ENCODE assay signal across 8 cellular contexts in genomic region chr16:2106211-2106610, GRCh38. TPM values are rescaled to one million over a fixed set of nuclear protein-coding genes. Genes with fewer than 3 reads are reported as not detected.
DNase-seq lines count a peak whose midpoint lies in the region; ATAC-seq, FAIRE-seq and TF ChIP-seq lines count a peak whose summit lies in the region.
"Not testable (repeated sequence)": the region's sequence is repeated elsewhere in the genome, so short reads cannot be mapped to it uniquely, and the experiment has no call there.
"Had no signal": no experiment of that assay in that cellular context is flagged by ENCODE, and none has a peak within 500 bp of the region (broad histone marks: within the 10 kb centered on the region; RNA-seq: fewer than 3 reads in every experiment).

No MANE protein-coding gene starts in this region.

- H3K36me3 ChIP-seq in ACC112 (ENCODE audit: insufficient read depth, low read length), result not testable (repeated sequence)
- peaks cover 23% of the 10 kb centered on the region; the same call in 1 of the 3 replicates for H3K36me3 ChIP-seq in K562 (ENCODE audit: control insufficient read depth, insufficient read depth, low read length)

- not testable (repeated sequence) for TF ChIP-seq CTCF in K562 (IDR thresholded peaks at IDR 0.05 in 2 of 3, conservative IDR thresholded peaks at IDR 0.05 in 1 of 3; ENCODE audit: insufficient read depth in 2 of 3, low read depth in 1 of 3, low read length in 3 of 3)

- H2AFZ ChIP-seq in ACC112 (ENCODE audit: low read length, unreplicated experiment); K562 (ENCODE audit: low read depth, low read length): not testable (repeated sequence)

- TF ChIP-seq RAD21 in K562 (CRISPR knock-in tag; conservative IDR thresholded peaks at IDR 0.05 in 1 of 2, IDR thresholded peaks at IDR 0.05 in 1 of 2), result not testable (repeated sequence)

- BruUV-seq in K562 (replicated peaks; lab: Mats Ljungman, UMichigan), result not testable (repeated sequence)

- in situ Hi-C loops in K562 (cut with MboI), result not testable (repeated sequence)

- H3K4me3 ChIP-seq in ACC112 (ENCODE audit: low read depth, low read length); K562; right cardiac atrium (ENCODE audit: low read length): not testable (repeated sequence)

- intact Hi-C loops in K562 (cut with micrococcal nuclease); right cardiac atrium (cut with DNase I): not testable (repeated sequence)

- TF ChIP-seq POLR2A in K562 (conservative IDR thresholded peaks at IDR 0.05), result not testable (repeated sequence)

- not testable (repeated sequence) for H4K20me1 ChIP-seq in K562 (replicated peaks; ENCODE audit: control insufficient read depth, insufficient read depth, low read length)

- ATAC-seq in K562, right cardiac atrium: not testable (repeated sequence)

- not testable (repeated sequence) for H3K27me3 ChIP-seq in ACC112 (ENCODE audit: insufficient read depth, low read length); K562 (ENCODE audit: control insufficient read depth in 2 of 2, insufficient read depth in 2 of 2, low read length in 2 of 2); right cardiac atrium (ENCODE audit: control insufficient read depth, insufficient read depth)

- not testable (repeated sequence) for H3K4me2 ChIP-seq in K562 (ENCODE audit: insufficient read depth, low read length)

- H3K4me1 ChIP-seq in ACC112 (ENCODE audit: control insufficient read depth, insufficient read depth, low read length, unreplicated experiment); K562 (replicated peaks in 1 of 2; ENCODE audit: control insufficient read depth in 2 of 2, insufficient read depth in 2 of 2, low read length in 2 of 2); right cardiac atrium (ENCODE audit: control insufficient read depth, insufficient read depth, low read length): not testable (repeated sequence)

- not testable (repeated sequence) for H3K9ac ChIP-seq in K562 (ENCODE audit: insufficient read depth in 1 of 2, low read depth in 2 of 2, low read length in 2 of 2)

- DNase-seq in K562 (ENCODE audit: extremely low read depth in 1 of 4, low spot score in 3 of 4), result not testable (repeated sequence)
- DNase-seq in right cardiac atrium, result peak in 2 of 3 donors; percentile 10 to 45

- not testable (repeated sequence) for FAIRE-seq in K562 (lab: Jason Lieb, UNC)

- H3K79me2 ChIP-seq in ACC112 (ENCODE audit: control insufficient read depth, insufficient read depth, low read length, unreplicated experiment); K562 (ENCODE audit: control insufficient read depth, insufficient read depth, low read length): not testable (repeated sequence)

- H3K9me3 ChIP-seq in K562 (replicated peaks; ENCODE audit: control insufficient read depth, insufficient read depth, low read depth, low read length); right cardiac atrium (ENCODE audit: control insufficient read depth, low read length): not testable (repeated sequence)

- H3K27ac ChIP-seq in ACC112 (ENCODE audit: low read depth, low read length), result peak overlapping the region; percentile 68; the same call in 1 of the 2 replicates
- not testable (repeated sequence) for H3K27ac ChIP-seq in K562 (ENCODE audit: extremely low read depth, low read depth, low read length); right cardiac atrium (ENCODE audit: low read length)

- TF ChIP-seq EP300 in K562 (IDR thresholded peaks at IDR 0.05; ENCODE audit: low read length), result not testable (repeated sequence)

- CTCF ChIA-PET in K562 (lab: Yijun Ruan, JAX; ENCODE audit: low intra/inter-chr PET ratio), result not testable (repeated sequence)

- WGBS in K562 (ENCODE audit: insufficient coverage, low coverage, missing lambda C conversion rate), result 96% methylated on average over 23 of the region's 38 CpGs
- WGBS in right cardiac atrium, result 94% methylated on average over 38 of the region's 38 CpGs

- POLR2A ChIA-PET in K562 (lab: Yijun Ruan, JAX), result not testable (repeated sequence)

- not testable (repeated sequence) for H3K9me1 ChIP-seq in K562 (ENCODE audit: control insufficient read depth, insufficient read depth, low read length)

RNA-seq across cellular contexts. Expression of gene PKD1, which starts 29.5 kb away (rescaled TPM):
- 153 and 616 TPM in 2 replicates for total RNA-seq in K562 (2011; cell fraction: chromatin; rRNA removed; ENCODE audit: low replicate concordance)
- 429 and 449 TPM in 2 replicates for total RNA-seq in K562 (2011; cell fraction: nucleolus; rRNA removed)
- 168 and 178 TPM in 2 replicates for total RNA-seq in K562 (2011; cell fraction: nucleoplasm; rRNA removed)
- total RNA-seq in K562 (2014; rRNA removed) (35.9 and 37.1 TPM in 2 replicates), K562 (2014; rRNA removed; fragmentation: Illumina TruSeq; extraction: Trizol) (4.5 and 7.0 TPM in 2 replicates), K562 (2015; rRNA removed; fragmentation: Illumina TruSeq; extraction: Trizol) (20.2 and 23.9 TPM in 2 replicates), K562 (2021) (65.5 and 93.5 TPM in 2 replicates), right cardiac atrium (100 to 1,000 TPM in 2 of 4 donors, 10 to 100 TPM in 2; 95.9 to 111 (median 99.1) TPM)
- polyA plus RNA-seq in K562 (2011; rRNA removed) (12.6 and 21.4 TPM in 2 replicates), K562 (2014; fragmentation: Illumina TruSeq; extraction: Trizol) (6.9 and 21.8 TPM in 2 replicates), K562 (2014; fragmentation: Nextera tagmentation; extraction: Ambion mirVana) (under 1 TPM; 0.23 to 0.28 TPM), K562 (2014; rRNA removed) (42.3 and 54.4 TPM in 2 replicates), right cardiac atrium (98.4 TPM)
- 19.4 and 51.6 TPM in 2 replicates for polyA plus RNA-seq in K562 (2011; cell fraction: cytosol; rRNA removed)
- 204 and 342 TPM in 2 replicates for polyA plus RNA-seq in K562 (2011; cell fraction: nucleus; rRNA removed)
- polyA plus RNA-seq in K562 (2012), result 41.5 and 96.4 TPM in 2 replicates
- polyA minus RNA-seq in K562 (2011; rRNA and poly(A)+ RNA removed), result 11.9 and 18.2 TPM in 2 replicates
- polyA minus RNA-seq in K562 (2011; cell fraction: cytosol; rRNA and poly(A)+ RNA removed), result 46.2 and 53.6 TPM in 2 replicates
- 87.5 and 110 TPM in 2 replicates for polyA minus RNA-seq in K562 (2011; cell fraction: nucleus; rRNA and poly(A)+ RNA removed)

RNA-seq across cellular contexts. Expression of gene RAB26, which starts 42.2 kb away (rescaled TPM):
- total RNA-seq in K562 (2011; cell fraction: chromatin; rRNA removed; ENCODE audit: low replicate concordance), result 8.2 and 15.9 TPM in 2 replicates
- 15.8 and 18.8 TPM in 2 replicates for total RNA-seq in K562 (2011; cell fraction: nucleolus; rRNA removed)
- total RNA-seq in K562 (2011; cell fraction: nucleoplasm; rRNA removed), result 11.4 and 14.5 TPM in 2 replicates
- 2.9 and 3.5 TPM in 2 replicates for total RNA-seq in K562 (2014; rRNA removed)
- 0.58 and 0.77 TPM in 2 replicates for total RNA-seq in K562 (2014; rRNA removed; fragmentation: Illumina TruSeq; extraction: Trizol)
- total RNA-seq in K562 (2015; rRNA removed; fragmentation: Illumina TruSeq; extraction: Trizol), result 0.94 and 1.8 TPM in 2 replicates
- total RNA-seq in K562 (2021), result 3.0 and 3.1 TPM in 2 replicates
- polyA plus RNA-seq in K562 (2011; rRNA removed), result 5.3 and 13.0 TPM in 2 replicates
- 4.8 and 7.7 TPM in 2 replicates for polyA plus RNA-seq in K562 (2011; cell fraction: cytosol; rRNA removed)
- polyA plus RNA-seq in K562 (2011; cell fraction: nucleus; rRNA removed), result 65.3 and 85.4 TPM in 2 replicates
- polyA plus RNA-seq in K562 (2012), result 6.6 and 10.4 TPM in 2 replicates
- 2.1 and 2.2 TPM in 2 replicates for polyA plus RNA-seq in K562 (2014; fragmentation: Illumina TruSeq; extraction: Trizol)
- under 1 TPM; 0.25 to 0.63 TPM for polyA plus RNA-seq in K562 (2014; fragmentation: Nextera tagmentation; extraction: Ambion mirVana)
- 3.8 and 6.1 TPM in 2 replicates for polyA plus RNA-seq in K562 (2014; rRNA removed)
- 1.2 and 2.2 TPM in 2 replicates for polyA minus RNA-seq in K562 (2011; rRNA and poly(A)+ RNA removed)
- 1.8 TPM in 1 of 2 replicates, not detected in the other for polyA minus RNA-seq in K562 (2011; cell fraction: cytosol; rRNA and poly(A)+ RNA removed)
- 4.6 and 8.0 TPM in 2 replicates for polyA minus RNA-seq in K562 (2011; cell fraction: nucleus; rRNA and poly(A)+ RNA removed)
- total RNA-seq in right cardiac atrium, result under 1 TPM in 3 of 4 donors, not detected in 1; 0.24 to 0.89 (median 0.88) TPM
- polyA plus RNA-seq in right cardiac atrium, result 0.95 TPM
- total RNA-seq: A172; CD4-positive, alpha-beta T cell; CD4-positive, CD25-positive, alpha-beta regulatory T cell; CD8-positive, alpha-beta T cell had no signal
- polyA plus RNA-seq: CD14-positive monocyte had no signal

RNA-seq across cellular contexts. Expression of gene TRAF7, which starts 49.4 kb away (rescaled TPM):
- total RNA-seq in K562 (2011; cell fraction: chromatin; rRNA removed; ENCODE audit: low replicate concordance), result 31.9 and 110 TPM in 2 replicates
- total RNA-seq in K562 (2011; cell fraction: nucleolus; rRNA removed), result 74.5 and 76.3 TPM in 2 replicates
- 45.7 and 51.9 TPM in 2 replicates for total RNA-seq in K562 (2011; cell fraction: nucleoplasm; rRNA removed)
- total RNA-seq in K562 (2014; rRNA removed) (55.5 and 79.2 TPM in 2 replicates), K562 (2014; rRNA removed; fragmentation: Illumina TruSeq; extraction: Trizol) (24.3 and 29.9 TPM in 2 replicates), K562 (2015; rRNA removed; fragmentation: Illumina TruSeq; extraction: Trizol) (42.8 and 45.9 TPM in 2 replicates), K562 (2021) (109 and 113 TPM in 2 replicates), right cardiac atrium (10 to 100 TPM; 26.1 to 39.2 (median 33.0) TPM)
- polyA plus RNA-seq in K562 (2011; rRNA removed) (41.6 and 61.6 TPM in 2 replicates), K562 (2014; fragmentation: Illumina TruSeq; extraction: Trizol) (40.8 and 76.8 TPM in 2 replicates), K562 (2014; fragmentation: Nextera tagmentation; extraction: Ambion mirVana) (1 to 10 TPM; 1.1 to 1.5 TPM), K562 (2014; rRNA removed) (55.5 and 63.3 TPM in 2 replicates), right cardiac atrium (17.7 TPM)
- 63.2 and 103 TPM in 2 replicates for polyA plus RNA-seq in K562 (2011; cell fraction: cytosol; rRNA removed)
- 105 and 141 TPM in 2 replicates for polyA plus RNA-seq in K562 (2011; cell fraction: nucleus; rRNA removed)
- polyA plus RNA-seq in K562 (2012), result 99.7 and 110 TPM in 2 replicates
- 24.9 and 30.1 TPM in 2 replicates for polyA minus RNA-seq in K562 (2011; rRNA and poly(A)+ RNA removed)
- 51.2 and 66.0 TPM in 2 replicates for polyA minus RNA-seq in K562 (2011; cell fraction: cytosol; rRNA and poly(A)+ RNA removed)
- polyA minus RNA-seq in K562 (2011; cell fraction: nucleus; rRNA and poly(A)+ RNA removed), result 25.8 and 29.9 TPM in 2 replicates

RNA-seq across cellular contexts. Expression of gene TSC2, which starts 58.4 kb away (rescaled TPM):
- 274 and 710 TPM in 2 replicates for total RNA-seq in K562 (2011; cell fraction: chromatin; rRNA removed; ENCODE audit: low replicate concordance)
- total RNA-seq in K562 (2011; cell fraction: nucleolus; rRNA removed), result 311 and 338 TPM in 2 replicates
- total RNA-seq in K562 (2011; cell fraction: nucleoplasm; rRNA removed), result 244 and 254 TPM in 2 replicates
- total RNA-seq in K562 (2014; rRNA removed) (20.3 and 28.1 TPM in 2 replicates), K562 (2014; rRNA removed; fragmentation: Illumina TruSeq; extraction: Trizol) (15.0 and 20.1 TPM in 2 replicates), K562 (2015; rRNA removed; fragmentation: Illumina TruSeq; extraction: Trizol) (16.6 and 19.6 TPM in 2 replicates), K562 (2021) (65.8 and 68.1 TPM in 2 replicates), right cardiac atrium (10 to 100 TPM; 67.3 to 72.4 (median 69.4) TPM)
- polyA plus RNA-seq in K562 (2011; rRNA removed) (15.5 and 35.5 TPM in 2 replicates), K562 (2014; fragmentation: Illumina TruSeq; extraction: Trizol) (27.8 and 35.8 TPM in 2 replicates), K562 (2014; fragmentation: Nextera tagmentation; extraction: Ambion mirVana) (1 to 10 TPM; 1.3 to 2.3 TPM), K562 (2014; rRNA removed) (32.0 and 35.2 TPM in 2 replicates), right cardiac atrium (34.7 TPM)
- 21.9 and 33.6 TPM in 2 replicates for polyA plus RNA-seq in K562 (2011; cell fraction: cytosol; rRNA removed)
- 157 and 220 TPM in 2 replicates for polyA plus RNA-seq in K562 (2011; cell fraction: nucleus; rRNA removed)
- polyA plus RNA-seq in K562 (2012), result 46.9 and 75.1 TPM in 2 replicates
- 41.8 and 43.8 TPM in 2 replicates for polyA minus RNA-seq in K562 (2011; rRNA and poly(A)+ RNA removed)
- 49.2 and 80.8 TPM in 2 replicates for polyA minus RNA-seq in K562 (2011; cell fraction: cytosol; rRNA and poly(A)+ RNA removed)
- polyA minus RNA-seq in K562 (2011; cell fraction: nucleus; rRNA and poly(A)+ RNA removed), result 48.9 and 58.8 TPM in 2 replicates

RNA-seq across cellular contexts. Expression of gene NTHL1, which starts 58.6 kb away (rescaled TPM):
- total RNA-seq in K562 (2011; cell fraction: chromatin; rRNA removed; ENCODE audit: low replicate concordance), result 7.3 and 19.8 TPM in 2 replicates
- total RNA-seq in K562 (2011; cell fraction: nucleolus; rRNA removed), result 25.7 and 29.0 TPM in 2 replicates
- 12.0 and 20.0 TPM in 2 replicates for total RNA-seq in K562 (2011; cell fraction: nucleoplasm; rRNA removed)
- total RNA-seq in K562 (2014; rRNA removed), result 58.8 and 76.7 TPM in 2 replicates
- total RNA-seq in K562 (2014; rRNA removed; fragmentation: Illumina TruSeq; extraction: Trizol), result 3.6 and 6.7 TPM in 2 replicates
- total RNA-seq in K562 (2015; rRNA removed; fragmentation: Illumina TruSeq; extraction: Trizol), result 27.9 and 30.6 TPM in 2 replicates
- total RNA-seq in K562 (2021), result 43.5 and 54.2 TPM in 2 replicates
- 17.6 and 27.0 TPM in 2 replicates for polyA plus RNA-seq in K562 (2011; rRNA removed)
- 49.2 and 100 TPM in 2 replicates for polyA plus RNA-seq in K562 (2011; cell fraction: cytosol; rRNA removed)
- polyA plus RNA-seq in K562 (2011; cell fraction: nucleus; rRNA removed), result 20.3 and 30.8 TPM in 2 replicates
- 27.8 and 29.2 TPM in 2 replicates for polyA plus RNA-seq in K562 (2012)
- polyA plus RNA-seq in K562 (2014; fragmentation: Illumina TruSeq; extraction: Trizol), result 11.4 and 20.2 TPM in 2 replicates
- polyA plus RNA-seq in K562 (2014; fragmentation: Nextera tagmentation; extraction: Ambion mirVana), result 1 to 10 TPM; 1.1 to 4.7 TPM
- polyA plus RNA-seq in K562 (2014; rRNA removed), result 45.0 and 52.8 TPM in 2 replicates
- 5.4 and 8.8 TPM in 2 replicates for polyA minus RNA-seq in K562 (2011; rRNA and poly(A)+ RNA removed)
- polyA minus RNA-seq in K562 (2011; cell fraction: cytosol; rRNA and poly(A)+ RNA removed), result 14.4 and 19.7 TPM in 2 replicates
- 7.1 TPM in 2 replicates for polyA minus RNA-seq in K562 (2011; cell fraction: nucleus; rRNA and poly(A)+ RNA removed)
- 10 to 100 TPM in 3 of 4 donors, 1 to 10 TPM in 1; 4.3 to 14.0 (median 12.5) TPM for total RNA-seq in right cardiac atrium
- 21.3 TPM for polyA plus RNA-seq in right cardiac atrium
